17 cellular contexts compared by ENCODE assay signal in the genomic region with DNA sequence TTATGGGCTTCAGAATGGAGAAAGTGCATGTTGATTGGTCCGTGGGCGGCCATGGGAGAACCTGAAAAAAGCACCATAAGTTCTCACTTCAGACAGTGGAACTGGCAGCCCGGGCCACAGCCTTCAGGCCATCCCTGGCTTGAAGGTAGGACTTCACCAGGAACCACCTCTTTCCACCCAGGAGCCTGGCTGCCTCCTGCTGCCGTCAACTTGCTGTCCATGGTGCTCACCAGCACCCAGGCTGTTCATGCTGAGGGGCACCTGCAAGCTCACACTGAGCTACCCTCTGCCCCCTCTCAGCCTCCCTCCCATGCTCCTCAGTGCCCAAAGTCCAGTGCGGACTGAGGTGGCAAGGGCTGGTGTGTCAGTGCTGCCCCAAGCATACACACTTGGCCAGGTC.
"Had no signal": no experiment of that assay in that cellular context is flagged by ENCODE, and none has a peak within 500 bp of the region (broad histone marks: within the 10 kb centered on the region; RNA-seq: fewer than 3 reads in every experiment).

No MANE protein-coding gene starts in this region.

- H3K27ac Mint-ChIP-seq: activated naive CD8-positive, alpha-beta T cell; activated T-helper 17 cell treated with anti-CD3 and anti-CD28 coated beads, Interleukin-2, amount 50 U/mL, for 72 hours; memory B cell; WTC11 had no signal

- H3K4me1 ChIP-seq: esophagus muscularis mucosa, gastrocnemius medialis, uterus had no signal

- DNase-seq: activated T-cell treated with anti-CD3 and anti-CD28 coated beads, Interleukin-2, amount 50 U/mL, for 1 hour; adrenal gland; effector memory CD4-positive, alpha-beta T cell; gastrocnemius medialis; hippocampal formation; occipital lobe; stimulated activated CD4-positive, alpha-beta T cell treated with anti-CD3 and anti-CD28 coated beads, Interleukin-4, amount 100 ng/mL, for 24 hours; stomach; T-helper 1 cell; uterus had no signal

- ATAC-seq: activated T-helper 17 cell treated with anti-CD3 and anti-CD28 coated beads, Interleukin-2, amount 50 U/mL, for 72 hours; gastrocnemius medialis had no signal

- H3K27me3 Mint-ChIP-seq: memory B cell had no signal

- H3K4me3 ChIP-seq: adrenal gland, esophagus muscularis mucosa, gastrocnemius medialis, stomach, transverse colon, uterus had no signal

- H3K36me3 ChIP-seq: adrenal gland, esophagus muscularis mucosa, gastrocnemius medialis, stomach, transverse colon, uterus had no signal

- H3K36me3 Mint-ChIP-seq: activated naive CD8-positive, alpha-beta T cell; memory B cell had no signal

- H3K9me3 Mint-ChIP-seq: activated T-helper 17 cell treated with anti-CD3 and anti-CD28 coated beads, Interleukin-2, amount 50 U/mL, for 72 hours; central memory CD8-positive, alpha-beta T cell; memory B cell had no signal

- H3K27me3 ChIP-seq: adrenal gland, gastrocnemius medialis, transverse colon, uterus had no signal

- H3K4me3 Mint-ChIP-seq: activated naive CD8-positive, alpha-beta T cell; activated T-helper 17 cell treated with anti-CD3 and anti-CD28 coated beads, Interleukin-2, amount 50 U/mL, for 72 hours; central memory CD8-positive, alpha-beta T cell; memory B cell; WTC11 had no signal

- H3K9me3 ChIP-seq: adrenal gland, esophagus muscularis mucosa, gastrocnemius medialis, stomach, transverse colon, uterus had no signal

- H3K4me1 Mint-ChIP-seq: central memory CD8-positive, alpha-beta T cell; WTC11 had no signal

- H3K27ac ChIP-seq: adrenal gland, esophagus muscularis mucosa, gastrocnemius medialis, stomach, transverse colon, uterus had no signal
